In genomic region chr10:43854042-43854441, GRCh38 we compare ENCODE assay signal across 17 cellular contexts.
DNase-seq lines count a peak whose midpoint lies in the region; ATAC-seq, FAIRE-seq and TF ChIP-seq lines count a peak whose summit lies in the region.
"Had no signal": no experiment of that assay in that cellular context is flagged by ENCODE, and none has a peak within 500 bp of the region (broad histone marks: within the 10 kb centered on the region; RNA-seq: fewer than 3 reads in every experiment).

No MANE protein-coding gene starts in this region.

- H3K79me2 ChIP-seq in HepG2 (ENCODE audit: insufficient read depth, low read length) = no peaks in the 10 kb centered on the region

- H3K36me3 ChIP-seq in HepG2 (replicated peaks in 1 of 2; ENCODE audit: control insufficient read depth in 1 of 2, insufficient read depth in 2 of 2, low read length in 2 of 2) (no peaks in the 10 kb centered on the region), right lobe of liver (no peaks in the 10 kb centered on the region), testis (ENCODE audit: low read depth, missing control alignments) (no peaks in the 10 kb centered on the region)
- H3K36me3 ChIP-seq: cardiac muscle cell, esophagus muscularis mucosa, spleen, transverse colon had no signal

- H3K27me3 ChIP-seq in HepG2 (ENCODE audit: control insufficient read depth in 1 of 2, insufficient read depth in 2 of 2, low read length in 2 of 2) (peaks cover 0 to 18% of the 10 kb centered on the region in 2 experiments; a peak in 2 of 5 replicates), right lobe of liver (no peaks in the 10 kb centered on the region), testis (no peaks in the 10 kb centered on the region)
- H3K27me3 ChIP-seq: cardiac muscle cell, esophagus muscularis mucosa, spleen, transverse colon had no signal

- H3K27ac ChIP-seq in HepG2 (ENCODE audit: extremely low read length, insufficient read depth, low read length) (no peak overlapping the region), right lobe of liver (no peak overlapping the region), testis (no peak overlapping the region)
- H3K27ac ChIP-seq: cardiac muscle cell, spleen, transverse colon had no signal

- no peak overlapping the region for H3K4me3 ChIP-seq in HepG2 (replicated peaks in 1 of 3; ENCODE audit: insufficient read depth in 1 of 3, low read depth in 2 of 3, low read length in 3 of 3)
- no peak overlapping the region for H3K4me3 ChIP-seq in right lobe of liver
- H3K4me3 ChIP-seq in testis = no peak overlapping the region
- H3K4me3 ChIP-seq: cardiac muscle cell, esophagus muscularis mucosa, spleen, transverse colon had no signal

- TF ChIP-seq CTCF in HepG2 (CRISPR knock-in tag; IDR thresholded peaks at IDR 0.05) (no peak), right lobe of liver (IDR thresholded peaks at IDR 0.05) (no peak), testis (IDR thresholded peaks at IDR 0.05) (no peak)

- H3K27me3 Mint-ChIP-seq in activated T-cell treated with anti-CD3 and anti-CD28 coated beads, Interleukin-2, amount 50 U/mL, for 24 hours = no peaks in the 10 kb centered on the region

- no peaks in the 10 kb centered on the region for H3K36me3 Mint-ChIP-seq in activated T-cell treated with anti-CD3 and anti-CD28 coated beads, Interleukin-2, amount 50 U/mL, for 24 hours (ENCODE audit: low read depth)

- peak; percentile 30 for DNase-seq in HepG2 (ENCODE audit: low spot score)
- DNase-seq in right lobe of liver = no peak
- peak; percentile 29 for DNase-seq in amniotic epithelial cell (ENCODE audit: low read depth)
- peak; percentile 44 for DNase-seq in glomerular visceral epithelial cell (ENCODE audit: extremely low spot score)
- no peak for DNase-seq in testis
- DNase-seq in hypothalamus (lab: John Stamatoyannopoulos, UW) = no peak
- DNase-seq in activated T-cell treated with anti-CD3 and anti-CD28 coated beads, Interleukin-2, amount 50 U/mL, for 24 hours = no peak
- DNase-seq: activated T-cell treated with anti-CD3 and anti-CD28 coated beads, Interleukin-2, amount 50 U/mL, for 4 hours; left cardiac atrium; NCI-H510A treated with DMSO at 0.1 percent for 48 hours; transverse colon had no signal

- H3K4me2 ChIP-seq in HepG2 (ENCODE audit: low read depth, low read length) = no peak overlapping the region

- in situ Hi-C loops in HepG2 (cut with HindIII; ENCODE audit: extremely low pct_ligation_motif_present, low pct_unique_long_range_greater_than_20kb) = no loop called here

- POLR2A ChIA-PET in HepG2 (lab: Yijun Ruan, JAX) = no interaction called here

- H3K4me1 ChIP-seq in HepG2 (ENCODE audit: insufficient read depth, low read length) (peaks cover 11% of the 10 kb centered on the region; the same call in 1 of the 2 replicates), right lobe of liver (no peaks in the 10 kb centered on the region), testis (no peaks in the 10 kb centered on the region)
- H3K4me1 ChIP-seq: spleen, transverse colon had no signal

- H3K4me3 Mint-ChIP-seq in activated T-cell treated with anti-CD3 and anti-CD28 coated beads, Interleukin-2, amount 50 U/mL, for 24 hours = no peak overlapping the region
- H3K4me3 Mint-ChIP-seq: activated T-cell treated with anti-CD3 and anti-CD28 coated beads, Interleukin-2, amount 50 U/mL, for 4 hours; neural crest cell had no signal

- H3K9me3 ChIP-seq in HepG2 (ENCODE audit: low read length) (no peaks in the 10 kb centered on the region), right lobe of liver (no peaks in the 10 kb centered on the region), testis (no peaks in the 10 kb centered on the region)
- H3K9me3 ChIP-seq: esophagus muscularis mucosa, spleen, transverse colon had no signal

- no peaks in the 10 kb centered on the region for H3K9me3 Mint-ChIP-seq in activated T-cell treated with anti-CD3 and anti-CD28 coated beads, Interleukin-2, amount 50 U/mL, for 24 hours
- H3K9me3 Mint-ChIP-seq: activated T-cell treated with anti-CD3 and anti-CD28 coated beads, Interleukin-2, amount 50 U/mL, for 4 hours had no signal

- 24% methylated on average over 9 of the region's 9 CpGs for WGBS in HepG2 (ENCODE audit: low lambda C conversion rate)
- WGBS in right lobe of liver (ENCODE audit: insufficient coverage, low coverage, low lambda C conversion rate, missing lambda C conversion rate) = 64% methylated on average over 7 of the region's 9 CpGs
- WGBS in testis, 2 donors = 88% methylated on average over 9 of the region's 9 CpGs

- no peak overlapping the region for H3K27ac Mint-ChIP-seq in activated T-cell treated with anti-CD3 and anti-CD28 coated beads, Interleukin-2, amount 50 U/mL, for 24 hours

- H2AFZ ChIP-seq in HepG2 (ENCODE audit: low read length) = no peak overlapping the region

- FAIRE-seq in HepG2 (lab: Jason Lieb, UNC) = no peak
- FAIRE-seq: G401.6 had no signal

- CTCF ChIA-PET in HepG2 (lab: Yijun Ruan, JAX; ENCODE audit: low intra/inter-chr PET ratio, low total read pairs) = no interaction called here

- no peaks in the 10 kb centered on the region for H4K20me1 ChIP-seq in HepG2 (ENCODE audit: insufficient read depth, low read length)

- TF ChIP-seq POLR2A in HepG2 (IDR thresholded peaks at IDR 0.05; ENCODE audit: insufficient read depth in 1 of 2, low read depth in 2 of 2, low read length in 2 of 2) (no peak), right lobe of liver (IDR thresholded peaks at IDR 0.05) (no peak), testis (IDR thresholded peaks at IDR 0.05) (no peak)

- ATAC-seq in HepG2 (no peak), right lobe of liver (no peak), GM19452 (IDR thresholded peaks at IDR 0.05; ENCODE audit: unreplicated experiment) (no peak)
- ATAC-seq: activated T-cell treated with anti-CD3 and anti-CD28 coated beads, Interleukin-2, amount 50 U/mL, for 4 hours had no signal

- BruUV-seq in HepG2 (replicated peaks; lab: Mats Ljungman, UMichigan) = no TSS peak

- TF ChIP-seq RAD21 in HepG2 (CRISPR knock-in tag; IDR thresholded peaks at IDR 0.05) = no peak

- no peak for TF ChIP-seq EP300 in HepG2 (IDR thresholded peaks at IDR 0.05; ENCODE audit: low read depth in 2 of 2, low read length in 2 of 2)
- no peak for TF ChIP-seq EP300 in HepG2 (CRISPR knock-in tag; IDR thresholded peaks at IDR 0.05; ENCODE audit: borderline replicate concordance)

- H3K4me1 Mint-ChIP-seq in activated T-cell treated with anti-CD3 and anti-CD28 coated beads, Interleukin-2, amount 50 U/mL, for 24 hours (ENCODE audit: low read depth) = no peaks in the 10 kb centered on the region

- intact Hi-C loops in HepG2 (cut with micrococcal nuclease; ENCODE audit: unreplicated experiment) = no loop called here
- intact Hi-C loops in right lobe of liver (cut with DNase I) = no loop called here
- intact Hi-C loops in testis (cut with DNase I; ENCODE audit: low total_unique reads) = no loop called here

- H3K9ac ChIP-seq in HepG2 (ENCODE audit: insufficient read depth, low read depth, low read length) = no peak overlapping the region

TF ChIP-seq in HepG2, 621 proteins besides CTCF, POLR2A, EP300 and RAD21:
- TF ChIP-seq SNAPC2 (CRISPR knock-in tag; IDR thresholded peaks at IDR 0.05) (no peak), RFXAP (CRISPR knock-in tag; IDR thresholded peaks at IDR 0.05; ENCODE audit: borderline replicate concordance) (no peak), ZNF510 (CRISPR knock-in tag; IDR thresholded peaks at IDR 0.05; ENCODE audit: low read depth) (no peak), AHR (CRISPR knock-in tag; IDR thresholded peaks at IDR 0.05) (no peak), NFYC (CRISPR knock-in tag; IDR thresholded peaks at IDR 0.05) (no peak), ZNF644 (CRISPR knock-in tag; IDR thresholded peaks at IDR 0.05; ENCODE audit: low read depth) (peak; percentile 24; the same call in 1 of the 2 replicates), JUND (CRISPR knock-in tag; IDR thresholded peaks at IDR 0.05) (no peak), FOSL2 (CRISPR knock-in tag; IDR thresholded peaks at IDR 0.05) (peak; percentile 65), SNRNP70 (IDR thresholded peaks at IDR 0.05; ENCODE audit: low read depth, low read length) (no peak), ZNF740 (CRISPR knock-in tag; IDR thresholded peaks at IDR 0.05) (no peak), ZNF841 (CRISPR knock-in tag; IDR thresholded peaks at IDR 0.05; ENCODE audit: borderline replicate concordance) (no peak), PRDM10 (CRISPR knock-in tag; IDR thresholded peaks at IDR 0.05; ENCODE audit: low read depth) (no peak), HNF4G (IDR thresholded peaks at IDR 0.05; ENCODE audit: borderline replicate concordance, low read depth, low read length) (no peak), HNF4G (CRISPR knock-in tag; IDR thresholded peaks at IDR 0.05; ENCODE audit: borderline replicate concordance, low read depth) (no peak), ZNF256 (CRISPR knock-in tag; conservative IDR thresholded peaks at IDR 0.05) (no peak)

Comparison
In these comparisons a context has a peak if more than half of its experiments do, and no peak if none do; other contexts are left out.
1. DNase-seq: peak in HepG2 (single experiment), amniotic epithelial cell (single experiment) and glomerular visceral epithelial cell (single experiment); none in right lobe of liver (0 of 3), testis (single experiment), hypothalamus (0 of 51) and activated T-cell treated with anti-CD3 and anti-CD28 coated beads, Interleukin-2, amount 50 U/mL, for 24 hours (single experiment).